Comparison of ENCODE assay signal across 1 cellular context in the genomic region with DNA sequence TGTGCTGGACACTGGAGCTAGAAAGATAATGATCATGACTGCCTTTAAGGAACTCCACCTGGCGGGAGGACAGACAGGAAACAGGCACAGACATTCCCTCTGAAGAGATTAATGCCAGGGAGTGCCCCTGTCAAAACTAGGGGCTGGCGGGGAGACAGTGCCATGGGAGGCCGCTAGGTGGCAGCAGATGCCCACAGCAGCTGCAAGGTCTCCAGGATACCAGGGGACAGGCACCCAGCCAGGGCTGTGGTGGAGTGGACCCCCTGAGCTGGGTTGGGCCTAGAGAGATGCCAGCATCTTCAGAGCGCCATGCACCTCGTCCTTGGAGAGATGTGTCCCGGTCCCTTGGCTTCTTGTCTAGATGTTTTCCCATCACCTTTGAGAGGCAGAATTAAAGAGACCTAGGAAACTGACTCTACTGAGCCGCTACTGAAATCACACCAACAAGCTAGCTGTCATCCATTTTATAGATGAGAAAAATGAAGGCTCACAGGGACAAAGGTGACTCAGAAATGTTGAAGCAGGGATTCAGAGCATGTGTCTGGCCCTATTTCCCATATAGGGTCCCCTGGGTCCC.
TF ChIP-seq lines count a peak whose summit lies in the region.

No MANE protein-coding gene starts in this region.

TF ChIP-seq in HepG2, 621 proteins besides CTCF, POLR2A, EP300 and RAD21 (continues in another document):
- TF ChIP-seq SALL2 (CRISPR knock-in tag; IDR thresholded peaks at IDR 0.05), result 0 out of 2 replicates have a peak, but pooled peaks have one; percentile 33
- TF ChIP-seq, protein P1, sequence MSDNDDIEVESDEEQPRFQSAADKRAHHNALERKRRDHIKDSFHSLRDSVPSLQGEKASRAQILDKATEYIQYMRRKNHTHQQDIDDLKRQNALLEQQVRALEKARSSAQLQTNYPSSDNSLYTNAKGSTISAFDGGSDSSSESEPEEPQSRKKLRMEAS (IDR thresholded peaks at IDR 0.05), result peak; percentile 34; the same call in 1 of the 2 replicates
- TF ChIP-seq, protein P2, sequence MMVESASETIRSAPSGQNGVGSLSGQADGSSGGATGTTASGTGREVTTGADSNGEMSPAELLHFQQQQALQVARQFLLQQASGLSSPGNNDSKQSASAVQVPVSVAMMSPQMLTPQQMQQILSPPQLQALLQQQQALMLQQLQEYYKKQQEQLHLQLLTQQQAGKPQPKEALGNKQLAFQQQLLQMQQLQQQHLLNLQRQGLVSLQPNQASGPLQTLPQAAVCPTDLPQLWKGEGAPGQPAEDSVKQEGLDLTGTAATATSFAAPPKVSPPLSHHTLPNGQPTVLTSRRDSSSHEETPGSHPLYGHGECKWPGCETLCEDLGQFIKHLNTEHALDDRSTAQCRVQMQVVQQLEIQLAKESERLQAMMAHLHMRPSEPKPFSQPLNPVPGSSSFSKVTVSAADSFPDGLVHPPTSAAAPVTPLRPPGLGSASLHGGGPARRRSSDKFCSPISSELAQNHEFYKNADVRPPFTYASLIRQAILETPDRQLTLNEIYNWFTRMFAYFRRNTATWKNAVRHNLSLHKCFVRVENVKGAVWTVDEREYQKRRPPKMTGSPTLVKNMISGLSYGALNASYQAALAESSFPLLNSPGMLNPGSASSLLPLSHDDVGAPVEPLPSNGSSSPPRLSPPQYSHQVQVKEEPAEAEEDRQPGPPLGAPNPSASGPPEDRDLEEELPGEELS (CRISPR knock-in tag; IDR thresholded peaks at IDR 0.05), result no peak
- TF ChIP-seq, protein P3, sequence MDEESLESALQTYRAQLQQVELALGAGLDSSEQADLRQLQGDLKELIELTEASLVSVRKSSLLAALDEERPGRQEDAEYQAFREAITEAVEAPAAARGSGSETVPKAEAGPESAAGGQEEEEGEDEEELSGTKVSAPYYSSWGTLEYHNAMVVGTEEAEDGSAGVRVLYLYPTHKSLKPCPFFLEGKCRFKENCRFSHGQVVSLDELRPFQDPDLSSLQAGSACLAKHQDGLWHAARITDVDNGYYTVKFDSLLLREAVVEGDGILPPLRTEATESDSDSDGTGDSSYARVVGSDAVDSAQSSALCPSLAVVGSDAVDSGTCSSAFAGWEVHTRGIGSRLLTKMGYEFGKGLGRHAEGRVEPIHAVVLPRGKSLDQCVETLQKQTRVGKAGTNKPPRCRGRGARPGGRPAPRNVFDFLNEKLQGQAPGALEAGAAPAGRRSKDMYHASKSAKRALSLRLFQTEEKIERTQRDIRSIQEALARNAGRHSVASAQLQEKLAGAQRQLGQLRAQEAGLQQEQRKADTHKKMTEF (CRISPR knock-in tag; IDR thresholded peaks at IDR 0.05), result 0 out of 2 replicates have a peak, but pooled peaks have one; percentile 22
- TF ChIP-seq THRA (CRISPR knock-in tag; IDR thresholded peaks at IDR 0.05; ENCODE audit: borderline replicate concordance), result peak; percentile 49; the same call in 1 of the 2 replicates
- TF ChIP-seq HNRNPUL1 (IDR thresholded peaks at IDR 0.05; ENCODE audit: low read depth, low read length), result no peak
- TF ChIP-seq KDM2A (CRISPR knock-in tag; IDR thresholded peaks at IDR 0.05; ENCODE audit: borderline replicate concordance, low read depth), result peak; percentile 55; the same call in 1 of the 2 replicates
- TF ChIP-seq RXRA (CRISPR knock-in tag; IDR thresholded peaks at IDR 0.05), result no peak
- peak; percentile 30; the same call in 1 of the 2 replicates for TF ChIP-seq ZBTB7A (CRISPR knock-in tag; IDR thresholded peaks at IDR 0.05)
- TF ChIP-seq, protein P4, sequence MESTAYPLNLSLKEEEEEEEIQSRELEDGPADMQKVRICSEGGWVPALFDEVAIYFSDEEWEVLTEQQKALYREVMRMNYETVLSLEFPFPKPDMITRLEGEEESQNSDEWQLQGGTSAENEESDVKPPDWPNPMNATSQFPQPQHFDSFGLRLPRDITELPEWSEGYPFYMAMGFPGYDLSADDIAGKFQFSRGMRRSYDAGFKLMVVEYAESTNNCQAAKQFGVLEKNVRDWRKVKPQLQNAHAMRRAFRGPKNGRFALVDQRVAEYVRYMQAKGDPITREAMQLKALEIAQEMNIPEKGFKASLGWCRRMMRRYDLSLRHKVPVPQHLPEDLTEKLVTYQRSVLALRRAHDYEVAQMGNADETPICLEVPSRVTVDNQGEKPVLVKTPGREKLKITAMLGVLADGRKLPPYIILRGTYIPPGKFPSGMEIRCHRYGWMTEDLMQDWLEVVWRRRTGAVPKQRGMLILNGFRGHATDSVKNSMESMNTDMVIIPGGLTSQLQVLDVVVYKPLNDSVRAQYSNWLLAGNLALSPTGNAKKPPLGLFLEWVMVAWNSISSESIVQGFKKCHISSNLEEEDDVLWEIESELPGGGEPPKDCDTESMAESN (CRISPR knock-in tag; conservative IDR thresholded peaks at IDR 0.05), result peak; percentile 53; the same call in 1 of the 2 replicates
- TF ChIP-seq IRF1 (CRISPR knock-in tag; IDR thresholded peaks at IDR 0.05; ENCODE audit: low read depth), result no peak
- peak; percentile 39; the same call in 1 of the 2 replicates for TF ChIP-seq ZNF598 (CRISPR knock-in tag; IDR thresholded peaks at IDR 0.05; ENCODE audit: borderline replicate concordance)
- no peak for TF ChIP-seq HIVEP1 (CRISPR knock-in tag; IDR thresholded peaks at IDR 0.05)
- 0 out of 2 replicates have a peak, but pooled peaks have one; percentile 17 for TF ChIP-seq SMAD3 (CRISPR knock-in tag; IDR thresholded peaks at IDR 0.05)
- 0 out of 2 replicates have a peak, but pooled peaks have one; percentile 39 for TF ChIP-seq ZNF205 (CRISPR knock-in tag; IDR thresholded peaks at IDR 0.05)
- TF ChIP-seq THYN1 (CRISPR knock-in tag; IDR thresholded peaks at IDR 0.05; ENCODE audit: borderline replicate concordance, low read depth), result no peak
- TF ChIP-seq, protein P5, sequence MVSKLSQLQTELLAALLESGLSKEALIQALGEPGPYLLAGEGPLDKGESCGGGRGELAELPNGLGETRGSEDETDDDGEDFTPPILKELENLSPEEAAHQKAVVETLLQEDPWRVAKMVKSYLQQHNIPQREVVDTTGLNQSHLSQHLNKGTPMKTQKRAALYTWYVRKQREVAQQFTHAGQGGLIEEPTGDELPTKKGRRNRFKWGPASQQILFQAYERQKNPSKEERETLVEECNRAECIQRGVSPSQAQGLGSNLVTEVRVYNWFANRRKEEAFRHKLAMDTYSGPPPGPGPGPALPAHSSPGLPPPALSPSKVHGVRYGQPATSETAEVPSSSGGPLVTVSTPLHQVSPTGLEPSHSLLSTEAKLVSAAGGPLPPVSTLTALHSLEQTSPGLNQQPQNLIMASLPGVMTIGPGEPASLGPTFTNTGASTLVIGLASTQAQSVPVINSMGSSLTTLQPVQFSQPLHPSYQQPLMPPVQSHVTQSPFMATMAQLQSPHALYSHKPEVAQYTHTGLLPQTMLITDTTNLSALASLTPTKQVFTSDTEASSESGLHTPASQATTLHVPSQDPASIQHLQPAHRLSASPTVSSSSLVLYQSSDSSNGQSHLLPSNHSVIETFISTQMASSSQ (IDR thresholded peaks at IDR 0.05; ENCODE audit: low read depth), result no peak
- TF ChIP-seq, protein P5 (CRISPR knock-in tag; IDR thresholded peaks at IDR 0.05; ENCODE audit: borderline replicate concordance), result no peak
- no peak for TF ChIP-seq ZNF7 (CRISPR knock-in tag; IDR thresholded peaks at IDR 0.05)
- no peak for TF ChIP-seq HOXA9 (CRISPR knock-in tag; IDR thresholded peaks at IDR 0.05; ENCODE audit: borderline replicate concordance)
- TF ChIP-seq GABPB1 (CRISPR knock-in tag; IDR thresholded peaks at IDR 0.05), result peak; percentile 43; the same call in 1 of the 2 replicates
- no peak for TF ChIP-seq ZC3H4 (CRISPR knock-in tag; IDR thresholded peaks at IDR 0.05; ENCODE audit: borderline replicate concordance)
- peak; percentile 59; the same call in 1 of the 2 replicates for TF ChIP-seq SALL1 (CRISPR knock-in tag; IDR thresholded peaks at IDR 0.05)
- TF ChIP-seq ARID5B (CRISPR knock-in tag; IDR thresholded peaks at IDR 0.05), result 0 out of 2 replicates have a peak, but pooled peaks have one; percentile 29
- peak; percentile 23; the same call in 1 of the 2 replicates for TF ChIP-seq HOXA3 (CRISPR knock-in tag; IDR thresholded peaks at IDR 0.05)
- TF ChIP-seq ZFY (CRISPR knock-in tag; IDR thresholded peaks at IDR 0.05), result 0 out of 2 replicates have a peak, but pooled peaks have one; percentile 24
- 0 out of 2 replicates have a peak, but pooled peaks have one; percentile 25 for TF ChIP-seq FOXO1 (CRISPR knock-in tag; IDR thresholded peaks at IDR 0.05)
- TF ChIP-seq ZFX (CRISPR knock-in tag; IDR thresholded peaks at IDR 0.05; ENCODE audit: low read depth), result no peak
- TF ChIP-seq ELF3 (CRISPR knock-in tag; IDR thresholded peaks at IDR 0.05), result 0 out of 2 replicates have a peak, but pooled peaks have one; percentile 31
- TF ChIP-seq, protein P6, sequence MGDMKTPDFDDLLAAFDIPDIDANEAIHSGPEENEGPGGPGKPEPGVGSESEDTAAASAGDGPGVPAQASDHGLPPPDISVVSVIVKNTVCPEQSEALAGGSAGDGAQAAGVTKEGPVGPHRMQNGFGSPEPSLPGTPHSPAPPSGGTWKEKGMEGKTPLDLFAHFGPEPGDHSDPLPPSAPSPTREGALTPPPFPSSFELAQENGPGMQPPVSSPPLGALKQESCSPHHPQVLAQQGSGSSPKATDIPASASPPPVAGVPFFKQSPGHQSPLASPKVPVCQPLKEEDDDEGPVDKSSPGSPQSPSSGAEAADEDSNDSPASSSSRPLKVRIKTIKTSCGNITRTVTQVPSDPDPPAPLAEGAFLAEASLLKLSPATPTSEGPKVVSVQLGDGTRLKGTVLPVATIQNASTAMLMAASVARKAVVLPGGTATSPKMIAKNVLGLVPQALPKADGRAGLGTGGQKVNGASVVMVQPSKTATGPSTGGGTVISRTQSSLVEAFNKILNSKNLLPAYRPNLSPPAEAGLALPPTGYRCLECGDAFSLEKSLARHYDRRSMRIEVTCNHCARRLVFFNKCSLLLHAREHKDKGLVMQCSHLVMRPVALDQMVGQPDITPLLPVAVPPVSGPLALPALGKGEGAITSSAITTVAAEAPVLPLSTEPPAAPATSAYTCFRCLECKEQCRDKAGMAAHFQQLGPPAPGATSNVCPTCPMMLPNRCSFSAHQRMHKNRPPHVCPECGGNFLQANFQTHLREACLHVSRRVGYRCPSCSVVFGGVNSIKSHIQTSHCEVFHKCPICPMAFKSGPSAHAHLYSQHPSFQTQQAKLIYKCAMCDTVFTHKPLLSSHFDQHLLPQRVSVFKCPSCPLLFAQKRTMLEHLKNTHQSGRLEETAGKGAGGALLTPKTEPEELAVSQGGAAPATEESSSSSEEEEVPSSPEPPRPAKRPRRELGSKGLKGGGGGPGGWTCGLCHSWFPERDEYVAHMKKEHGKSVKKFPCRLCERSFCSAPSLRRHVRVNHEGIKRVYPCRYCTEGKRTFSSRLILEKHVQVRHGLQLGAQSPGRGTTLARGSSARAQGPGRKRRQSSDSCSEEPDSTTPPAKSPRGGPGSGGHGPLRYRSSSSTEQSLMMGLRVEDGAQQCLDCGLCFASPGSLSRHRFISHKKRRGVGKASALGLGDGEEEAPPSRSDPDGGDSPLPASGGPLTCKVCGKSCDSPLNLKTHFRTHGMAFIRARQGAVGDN (CRISPR knock-in tag; IDR thresholded peaks at IDR 0.05), result peak; percentile 47
- TF ChIP-seq GABPA (IDR thresholded peaks at IDR 0.05; ENCODE audit: low read depth, low read length), result no peak
- TF ChIP-seq GABPA (CRISPR knock-in tag; IDR thresholded peaks at IDR 0.05; ENCODE audit: low read depth), result 0 out of 2 replicates have a peak, but pooled peaks have one; percentile 23
